2 cellular contexts compared by ENCODE assay signal in the genomic region with DNA sequence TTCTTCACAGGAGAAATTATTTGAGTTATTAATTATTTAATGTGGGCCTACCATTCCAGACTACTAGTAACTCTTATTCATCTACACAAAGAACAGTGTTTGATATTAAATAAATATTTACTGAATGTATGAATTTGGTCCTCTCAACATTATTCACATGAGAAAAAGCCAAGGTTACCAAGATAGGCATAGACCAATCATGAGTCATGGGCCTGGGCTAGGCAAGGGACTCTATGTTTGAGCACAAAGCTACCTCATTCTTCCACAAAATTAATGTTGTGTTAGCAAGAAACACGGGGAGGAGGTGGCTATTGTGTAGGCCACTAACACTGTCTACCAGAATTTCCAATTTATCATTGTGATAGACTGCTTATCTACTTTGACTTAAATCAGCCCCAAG.
TF ChIP-seq lines count a peak whose summit lies in the region.

No MANE protein-coding gene starts in this region.

TF ChIP-seq in SK-N-SH, 30 proteins besides CTCF, POLR2A, EP300 and RAD21 (continued from another document):
- TF ChIP-seq FOSL2 (IDR thresholded peaks at IDR 0.05; ENCODE audit: borderline replicate concordance, low read depth) = no peak
- no peak for TF ChIP-seq MEF2A (IDR thresholded peaks at IDR 0.05; ENCODE audit: borderline replicate concordance, low read depth)
- TF ChIP-seq, protein P1, sequence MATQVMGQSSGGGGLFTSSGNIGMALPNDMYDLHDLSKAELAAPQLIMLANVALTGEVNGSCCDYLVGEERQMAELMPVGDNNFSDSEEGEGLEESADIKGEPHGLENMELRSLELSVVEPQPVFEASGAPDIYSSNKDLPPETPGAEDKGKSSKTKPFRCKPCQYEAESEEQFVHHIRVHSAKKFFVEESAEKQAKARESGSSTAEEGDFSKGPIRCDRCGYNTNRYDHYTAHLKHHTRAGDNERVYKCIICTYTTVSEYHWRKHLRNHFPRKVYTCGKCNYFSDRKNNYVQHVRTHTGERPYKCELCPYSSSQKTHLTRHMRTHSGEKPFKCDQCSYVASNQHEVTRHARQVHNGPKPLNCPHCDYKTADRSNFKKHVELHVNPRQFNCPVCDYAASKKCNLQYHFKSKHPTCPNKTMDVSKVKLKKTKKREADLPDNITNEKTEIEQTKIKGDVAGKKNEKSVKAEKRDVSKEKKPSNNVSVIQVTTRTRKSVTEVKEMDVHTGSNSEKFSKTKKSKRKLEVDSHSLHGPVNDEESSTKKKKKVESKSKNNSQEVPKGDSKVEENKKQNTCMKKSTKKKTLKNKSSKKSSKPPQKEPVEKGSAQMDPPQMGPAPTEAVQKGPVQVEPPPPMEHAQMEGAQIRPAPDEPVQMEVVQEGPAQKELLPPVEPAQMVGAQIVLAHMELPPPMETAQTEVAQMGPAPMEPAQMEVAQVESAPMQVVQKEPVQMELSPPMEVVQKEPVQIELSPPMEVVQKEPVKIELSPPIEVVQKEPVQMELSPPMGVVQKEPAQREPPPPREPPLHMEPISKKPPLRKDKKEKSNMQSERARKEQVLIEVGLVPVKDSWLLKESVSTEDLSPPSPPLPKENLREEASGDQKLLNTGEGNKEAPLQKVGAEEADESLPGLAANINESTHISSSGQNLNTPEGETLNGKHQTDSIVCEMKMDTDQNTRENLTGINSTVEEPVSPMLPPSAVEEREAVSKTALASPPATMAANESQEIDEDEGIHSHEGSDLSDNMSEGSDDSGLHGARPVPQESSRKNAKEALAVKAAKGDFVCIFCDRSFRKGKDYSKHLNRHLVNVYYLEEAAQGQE (IDR thresholded peaks at IDR 0.05; ENCODE audit: low read depth, low read length) = no peak
- no peak for TF ChIP-seq SMC3 (IDR thresholded peaks at IDR 0.05; ENCODE audit: low read depth, low read length)
- TF ChIP-seq, protein P2, sequence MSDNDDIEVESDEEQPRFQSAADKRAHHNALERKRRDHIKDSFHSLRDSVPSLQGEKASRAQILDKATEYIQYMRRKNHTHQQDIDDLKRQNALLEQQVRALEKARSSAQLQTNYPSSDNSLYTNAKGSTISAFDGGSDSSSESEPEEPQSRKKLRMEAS (IDR thresholded peaks at IDR 0.05; ENCODE audit: low read depth) = no peak
- TF ChIP-seq NFIC (IDR thresholded peaks at IDR 0.05; ENCODE audit: borderline replicate concordance) = no peak
- no peak for TF ChIP-seq SIN3A (IDR thresholded peaks at IDR 0.05; ENCODE audit: borderline replicate concordance, low read depth, low read length)
- TF ChIP-seq JUND (IDR thresholded peaks at IDR 0.05) = no peak
- TF ChIP-seq MXI1 (IDR thresholded peaks at IDR 0.05; ENCODE audit: low read depth, low read length) = no peak
- no peak for TF ChIP-seq POLR2AphosphoS5 (IDR thresholded peaks at IDR 0.05; ENCODE audit: low read depth, low read length)
- TF ChIP-seq GABPA (IDR thresholded peaks at IDR 0.05; ENCODE audit: low read depth) = no peak
TF ChIP-seq in SK-N-SH: peak in this region for 0.

TF ChIP-seq in SK-N-SH treated with all-trans-retinoic acid at 6 μM for 48 hours, 23 proteins besides CTCF, POLR2A, EP300 and RAD21 (continued from another document):
- TF ChIP-seq, protein P3, sequence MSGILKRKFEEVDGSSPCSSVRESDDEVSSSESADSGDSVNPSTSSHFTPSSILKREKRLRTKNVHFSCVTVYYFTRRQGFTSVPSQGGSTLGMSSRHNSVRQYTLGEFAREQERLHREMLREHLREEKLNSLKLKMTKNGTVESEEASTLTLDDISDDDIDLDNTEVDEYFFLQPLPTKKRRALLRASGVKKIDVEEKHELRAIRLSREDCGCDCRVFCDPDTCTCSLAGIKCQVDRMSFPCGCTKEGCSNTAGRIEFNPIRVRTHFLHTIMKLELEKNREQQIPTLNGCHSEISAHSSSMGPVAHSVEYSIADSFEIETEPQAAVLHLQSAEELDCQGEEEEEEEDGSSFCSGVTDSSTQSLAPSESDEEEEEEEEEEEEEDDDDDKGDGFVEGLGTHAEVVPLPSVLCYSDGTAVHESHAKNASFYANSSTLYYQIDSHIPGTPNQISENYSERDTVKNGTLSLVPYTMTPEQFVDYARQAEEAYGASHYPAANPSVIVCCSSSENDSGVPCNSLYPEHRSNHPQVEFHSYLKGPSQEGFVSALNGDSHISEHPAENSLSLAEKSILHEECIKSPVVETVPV (CRISPR knock-in tag; IDR thresholded peaks at IDR 0.05) = no peak
- TF ChIP-seq ZNF8 (CRISPR knock-in tag; IDR thresholded peaks at IDR 0.05) (no peak), RARB (CRISPR knock-in tag; IDR thresholded peaks at IDR 0.05) (no peak), ZFP30 (CRISPR knock-in tag; IDR thresholded peaks at IDR 0.05) (no peak), CSDC2 (CRISPR knock-in tag; IDR thresholded peaks at IDR 0.05) (no peak), OSR1 (CRISPR knock-in tag; IDR thresholded peaks at IDR 0.05) (no peak), BACH2 (CRISPR knock-in tag; IDR thresholded peaks at IDR 0.05; ENCODE audit: borderline replicate concordance) (no peak), GLIS3 (CRISPR knock-in tag; IDR thresholded peaks at IDR 0.05) (no peak), ZC3H10 (CRISPR knock-in tag; IDR thresholded peaks at IDR 0.05) (no peak), PPARA (CRISPR knock-in tag; IDR thresholded peaks at IDR 0.05; ENCODE audit: borderline replicate concordance) (no peak)
